ENCODE assay signal across 8 cellular contexts in the genomic region with DNA sequence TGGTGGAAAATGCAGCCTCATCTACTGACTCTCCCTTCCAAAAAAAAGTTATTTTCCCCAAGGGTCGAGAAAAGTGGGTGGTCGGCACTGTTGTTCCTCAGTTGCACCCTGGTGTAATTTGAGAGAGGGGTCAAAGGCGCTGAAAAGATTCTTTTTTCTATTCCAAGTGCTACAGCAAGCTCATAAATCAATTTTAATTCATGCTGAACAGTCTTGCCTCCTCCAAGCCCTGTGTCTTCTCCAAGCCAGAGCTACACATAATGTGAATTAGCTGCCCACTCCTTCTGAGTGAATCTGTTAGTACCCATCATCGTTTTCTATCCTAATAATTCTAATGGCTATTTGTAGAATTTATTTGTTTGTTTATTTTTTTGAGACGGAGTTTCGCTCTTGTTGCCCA. TPM values are rescaled to one million over a fixed set of nuclear protein-coding genes. Genes with fewer than 3 reads are reported as not detected.
DNase-seq lines count a peak whose midpoint lies in the region; ATAC-seq and TF ChIP-seq lines count a peak whose summit lies in the region.

No MANE protein-coding gene starts in this region.

- peak overlapping the region; percentile 79; the same call in 1 of the 2 replicates for H3K9ac ChIP-seq in KMS-11
- peak overlapping the region; percentile 83 for H3K9ac ChIP-seq in mucosa of stomach (ENCODE audit: low read length)

- POLR2A ChIA-PET in MCF 10A (lab: Yijun Ruan, JAX): interaction anchor here (1.0 to 2.2 kb wide), 9 partner anchors 8 to 270 kb away, joined by 3 to 10 read pairs (median 7); partner anchors contain the start of gene WBP4

- H2AFZ ChIP-seq in KMS-11 (ENCODE audit: low read depth): peak overlapping the region; percentile 64; the same call in 1 of the 2 replicates

- no peak for ATAC-seq in GM21717 (IDR thresholded peaks at IDR 0.05; ENCODE audit: unreplicated experiment)
- ATAC-seq in HG02870 (IDR thresholded peaks at IDR 0.05; ENCODE audit: unreplicated experiment): no peak

- CTCF ChIA-PET in MCF 10A (lab: Yijun Ruan, JAX): interaction anchor here (0.6 to 6.0 kb wide), 6 partner anchors 13 to 292 kb away, joined by 3 to 42 read pairs (median 3); no protein-coding TSS in a partner anchor

- intact Hi-C loops in MCF 10A (cut with micrococcal nuclease): no loop called here

- no peak overlapping the region for H3K27ac Mint-ChIP-seq in MCF 10A (ENCODE audit: low read depth, unreplicated experiment)

- H3K36me3 Mint-ChIP-seq in MCF 10A (ENCODE audit: insufficient read depth, unreplicated experiment): peaks cover 12% of the 10 kb centered on the region

- H3K4me1 Mint-ChIP-seq in MCF 10A (ENCODE audit: insufficient read depth, unreplicated experiment): no peaks in the 10 kb centered on the region

- H3K4me2 ChIP-seq in KMS-11: peak overlapping the region; percentile 72

- no peaks in the 10 kb centered on the region for H4K20me1 ChIP-seq in KMS-11 (ENCODE audit: insufficient read depth)

- DNase-seq in AG09309 (ENCODE audit: low read depth) (no peak), MCF 10A (ENCODE audit: unreplicated experiment) (no peak), putamen (ENCODE audit: low spot score) (no peak), NCI-H2029 treated with DMSO at 0.1 percent for 48 hours (lab: John Stamatoyannopoulos, UW) (no peak)

- peak overlapping the region; percentile 57; the same call in 1 of the 2 replicates for H3K27ac ChIP-seq in KMS-11

- no peaks in the 10 kb centered on the region for H3K9me3 ChIP-seq in mucosa of stomach (ENCODE audit: control insufficient read depth, low read length)

- TSS peak; percentile 37 for BruUV-seq in MCF 10A (replicated peaks; lab: Mats Ljungman, UMichigan)

- H3K4me1 ChIP-seq in KMS-11 (ENCODE audit: low read depth, poor library complexity, severe bottlenecking) (peaks cover 40% of the 10 kb centered on the region), mucosa of stomach (ENCODE audit: control insufficient read depth, insufficient read depth, low read length) (no peaks in the 10 kb centered on the region)

- H3K4me3 ChIP-seq in AG09309 (ENCODE audit: control insufficient read depth, low read depth, low read length): peak overlapping the region; percentile 83
- no peak overlapping the region for H3K4me3 ChIP-seq in KMS-11 (IDR thresholded peaks at IDR 0.05; ENCODE audit: insufficient read depth, low read depth, low read length)
- H3K4me3 ChIP-seq in mucosa of stomach (ENCODE audit: low read length): no peak overlapping the region

- no peaks in the 10 kb centered on the region for H3K9me3 Mint-ChIP-seq in MCF 10A (ENCODE audit: unreplicated experiment)

- no peaks in the 10 kb centered on the region for H3K27me3 Mint-ChIP-seq in MCF 10A (ENCODE audit: insufficient read depth, unreplicated experiment)

- TF ChIP-seq CTCF in AG09309 (IDR thresholded peaks at IDR 0.05; ENCODE audit: control insufficient read depth, insufficient read depth, low read depth, low read length, missing control alignments): no peak
- no peak for TF ChIP-seq CTCF in KMS-11 (conservative IDR thresholded peaks at IDR 0.05; ENCODE audit: low read depth, low read length)
- no peak for TF ChIP-seq CTCF in MCF 10A (IDR thresholded peaks at IDR 0.05; ENCODE audit: unreplicated experiment)

- H3K27me3 ChIP-seq in KMS-11 (ENCODE audit: insufficient read depth, low read depth) (no peaks in the 10 kb centered on the region), mucosa of stomach (ENCODE audit: control insufficient read depth, insufficient read depth, low read length) (no peaks in the 10 kb centered on the region)

- peaks cover 43% of the 10 kb centered on the region; the same call in 1 of the 2 replicates for H3K79me2 ChIP-seq in KMS-11 (ENCODE audit: insufficient read depth, low read depth)

- H3K36me3 ChIP-seq in KMS-11 (ENCODE audit: insufficient read depth): no peaks in the 10 kb centered on the region
- no peaks in the 10 kb centered on the region for H3K36me3 ChIP-seq in mucosa of stomach (ENCODE audit: control insufficient read depth, insufficient read depth, low read length)

- peak overlapping the region; percentile 75 for H3K4me3 Mint-ChIP-seq in MCF 10A (ENCODE audit: unreplicated experiment)

RNA-seq across cellular contexts. Expression of gene SLC25A15, which starts 0.8 kb away (rescaled TPM):
- 14.3 and 15.5 TPM in 2 replicates for total RNA-seq in MCF 10A (2022)

RNA-seq across cellular contexts. Expression of gene MRPS31, which starts 19.2 kb away (rescaled TPM):
- 19.2 and 19.4 TPM in 2 replicates for total RNA-seq in MCF 10A (2022)
